Comparison of ENCODE assay signal across 1 cellular context in genomic region chr14:55125403-55125802, GRCh38.
TF ChIP-seq lines count a peak whose summit lies in the region.

No MANE protein-coding gene starts in this region.

TF ChIP-seq in GM23338, 12 proteins besides CTCF, POLR2A, EP300 and RAD21:
- no peak for TF ChIP-seq ZNF462 (CRISPR knock-in tag; IDR thresholded peaks at IDR 0.05)
- TF ChIP-seq ZNF331 (CRISPR knock-in tag; IDR thresholded peaks at IDR 0.05; ENCODE audit: low read depth): no peak
- TF ChIP-seq JUNB (IDR thresholded peaks at IDR 0.05; ENCODE audit: unreplicated experiment): no peak
- no peak for TF ChIP-seq REST (IDR thresholded peaks at IDR 0.05; ENCODE audit: unreplicated experiment)
- no peak for TF ChIP-seq EZH2 (IDR thresholded peaks at IDR 0.05; ENCODE audit: low read depth, unreplicated experiment)
- TF ChIP-seq NANOG (IDR thresholded peaks at IDR 0.05; ENCODE audit: borderline replicate concordance): no peak
- TF ChIP-seq POLR2AphosphoS5 (IDR thresholded peaks at IDR 0.05; ENCODE audit: low read depth): no peak
- TF ChIP-seq ETS1 (IDR thresholded peaks at IDR 0.05): no peak
- no peak for TF ChIP-seq STAT1 (IDR thresholded peaks at IDR 0.05; ENCODE audit: unreplicated experiment)
